ENCODE assay signal across 8 cellular contexts in genomic region chr4:89434364-89434988, GRCh38.
A peak's percentile ranks its signal among the peaks of the same experiment; 100 is the strongest.
DNase-seq lines count a peak whose midpoint lies in the region; ATAC-seq, FAIRE-seq and TF ChIP-seq lines count a peak whose summit lies in the region.

No MANE protein-coding gene starts in this region.

- FAIRE-seq in small intestine (lab: Jason Lieb, UNC): peak; percentile 26

- peaks cover 29% of the 10 kb centered on the region for H3K4me1 Mint-ChIP-seq in activated T-helper 1 cell treated with anti-CD3 and anti-CD28 coated beads, Interleukin-12 subunit alpha, Interleukin-12 subunit beta, Interleukin-2, Interleukin-4 antibody, amounts not matched to agents 30 ng/mL and 10 ng/mL and 1 ng/mL, durations not matched to agents 14 hours and 24 hours and 36 hours (ENCODE audit: low read depth)

- intact Hi-C loops in activated T-helper 1 cell treated with anti-CD3 and anti-CD28 coated beads, Interleukin-12 subunit alpha, Interleukin-12 subunit beta, Interleukin-2, Interleukin-4 antibody, amounts not matched to agents 30 ng/mL and 10 ng/mL and 1 ng/mL, durations not matched to agents 14 hours and 24 hours and 36 hours (cut with micrococcal nuclease): loop anchor here (1.0 to 5.0 kb wide), 5 partner anchors 67 to 275 kb away; partner anchors contain the start of gene GPRIN3
- intact Hi-C loops in heart right ventricle (cut with DNase I): loop anchor here (1.0 to 10.0 kb wide), 12 partner anchors 130 to 280 kb away; partner anchors contain the start of gene GPRIN3 (in 1 of the 10)

- H3K27ac ChIP-seq in heart right ventricle (no peak overlapping the region), small intestine (ENCODE audit: low read depth in 1 of 2, low read length in 1 of 2) (no peak overlapping the region)

- H3K9me3 Mint-ChIP-seq in activated T-helper 1 cell treated with anti-CD3 and anti-CD28 coated beads, Interleukin-12 subunit alpha, Interleukin-12 subunit beta, Interleukin-2, Interleukin-4 antibody, amounts not matched to agents 30 ng/mL and 10 ng/mL and 1 ng/mL, durations not matched to agents 14 hours and 24 hours and 36 hours: peaks cover 4% of the 10 kb centered on the region

- no peaks in the 10 kb centered on the region for H3K9me3 ChIP-seq in heart right ventricle
- no peaks in the 10 kb centered on the region for H3K9me3 ChIP-seq in small intestine (ENCODE audit: control insufficient read depth, low read depth)

- H3K36me3 Mint-ChIP-seq in activated T-helper 1 cell treated with anti-CD3 and anti-CD28 coated beads, Interleukin-12 subunit alpha, Interleukin-12 subunit beta, Interleukin-2, Interleukin-4 antibody, amounts not matched to agents 30 ng/mL and 10 ng/mL and 1 ng/mL, durations not matched to agents 14 hours and 24 hours and 36 hours (ENCODE audit: low read depth): no peaks in the 10 kb centered on the region

- H3K4me3 Mint-ChIP-seq in activated T-helper 1 cell treated with anti-CD3 and anti-CD28 coated beads, Interleukin-12 subunit alpha, Interleukin-12 subunit beta, Interleukin-2, Interleukin-4 antibody, amounts not matched to agents 30 ng/mL and 10 ng/mL and 1 ng/mL, durations not matched to agents 14 hours and 24 hours and 36 hours: no peak overlapping the region

- 49 to 60% methylated on average over 3 of the region's 3 CpGs for WGBS in heart right ventricle, 2 donors
- WGBS in small intestine, 3 donors: 46 to 56% (median 49%) methylated on average over 3 of the region's 3 CpGs

- TF ChIP-seq CTCF in AG09309 (IDR thresholded peaks at IDR 0.05; ENCODE audit: control insufficient read depth, insufficient read depth, low read depth, low read length, missing control alignments) (peak; percentile 73), GM12875 (IDR thresholded peaks at IDR 0.05; ENCODE audit: borderline replicate concordance, insufficient read depth, low read depth, low read length) (peak; percentile 43; the same call in 1 of the 2 replicates), heart right ventricle (IDR thresholded peaks at IDR 0.05) (peak; percentile 44 to 85 (median 81))

- no peaks in the 10 kb centered on the region for H3K27me3 ChIP-seq in heart right ventricle
- H3K27me3 ChIP-seq in small intestine (ENCODE audit: control insufficient read depth in 2 of 2, insufficient read depth in 2 of 2, low read length in 2 of 2): no peaks in the 10 kb centered on the region

- no peaks in the 10 kb centered on the region for H3K27me3 Mint-ChIP-seq in activated T-helper 1 cell treated with anti-CD3 and anti-CD28 coated beads, Interleukin-12 subunit alpha, Interleukin-12 subunit beta, Interleukin-2, Interleukin-4 antibody, amounts not matched to agents 30 ng/mL and 10 ng/mL and 1 ng/mL, durations not matched to agents 14 hours and 24 hours and 36 hours (ENCODE audit: insufficient read depth)

- no peaks in the 10 kb centered on the region for H3K4me1 ChIP-seq in heart right ventricle
- no peaks in the 10 kb centered on the region for H3K4me1 ChIP-seq in small intestine (ENCODE audit: control insufficient read depth in 2 of 2, insufficient read depth in 1 of 2, low read depth in 1 of 2, low read length in 1 of 2)

- H3K27ac Mint-ChIP-seq in activated T-helper 1 cell treated with anti-CD3 and anti-CD28 coated beads, Interleukin-12 subunit alpha, Interleukin-12 subunit beta, Interleukin-2, Interleukin-4 antibody, amounts not matched to agents 30 ng/mL and 10 ng/mL and 1 ng/mL, durations not matched to agents 14 hours and 24 hours and 36 hours: no peak overlapping the region

- H3K4me3 ChIP-seq in AG09309 (ENCODE audit: control insufficient read depth, low read depth, low read length) (no peak overlapping the region), GM12875 (ENCODE audit: low read depth, low read length) (no peak overlapping the region), heart right ventricle (no peak overlapping the region), small intestine (ENCODE audit: low read depth in 1 of 2, low read length in 2 of 2) (no peak overlapping the region)

- DNase-seq in AG09309 (ENCODE audit: low read depth) (peak; percentile 1), NCI-H2029 (lab: John Stamatoyannopoulos, UW) (peak; percentile 16), heart right ventricle (no peak), small intestine (peak; percentile 63), activated gamma-delta T cell treated with Interleukin-2 at 50 U/mL for 16 hours (no peak)
- DNase-seq in activated T-helper 1 cell treated with anti-CD3 and anti-CD28 coated beads, Interleukin-12 subunit alpha, Interleukin-12 subunit beta, Interleukin-2, Interleukin-4 antibody, amounts not matched to agents 30 ng/mL and 10 ng/mL and 1 ng/mL, durations not matched to agents 14 hours and 24 hours and 36 hours (ENCODE audit: low spot score): peak; percentile 5

- ATAC-seq in HG02798 (IDR thresholded peaks at IDR 0.05; ENCODE audit: poor library complexity, unreplicated experiment) (peak; percentile 69), heart right ventricle (peak in 6 of 8 donors; percentile 43 to 79 (median 56))

- H3K36me3 ChIP-seq in heart right ventricle (no peaks in the 10 kb centered on the region), small intestine (ENCODE audit: control insufficient read depth in 2 of 2, insufficient read depth in 2 of 2, low read length in 2 of 2) (no peaks in the 10 kb centered on the region)

Comparison
In these comparisons a context has a peak if more than half of its experiments do, and no peak if none do; other contexts are left out.
1. DNase-seq: peak in AG09309 (single experiment), NCI-H2029 (single experiment), activated T-helper 1 cell treated with anti-CD3 and anti-CD28 coated beads, Interleukin-12 subunit alpha, Interleukin-12 subunit beta, Interleukin-2, Interleukin-4 antibody, amounts not matched to agents 30 ng/mL and 10 ng/mL and 1 ng/mL, durations not matched to agents 14 hours and 24 hours and 36 hours (single experiment) and small intestine (single experiment); none in heart right ventricle (0 of 2) and activated gamma-delta T cell treated with Interleukin-2 at 50 U/mL for 16 hours (single experiment).
2. Peak in every context shown above with its lines, with median percentiles within 50 percentile points of each other: CTCF ChIP-seq.